24 cellular contexts compared by ENCODE assay signal in the genomic region with DNA sequence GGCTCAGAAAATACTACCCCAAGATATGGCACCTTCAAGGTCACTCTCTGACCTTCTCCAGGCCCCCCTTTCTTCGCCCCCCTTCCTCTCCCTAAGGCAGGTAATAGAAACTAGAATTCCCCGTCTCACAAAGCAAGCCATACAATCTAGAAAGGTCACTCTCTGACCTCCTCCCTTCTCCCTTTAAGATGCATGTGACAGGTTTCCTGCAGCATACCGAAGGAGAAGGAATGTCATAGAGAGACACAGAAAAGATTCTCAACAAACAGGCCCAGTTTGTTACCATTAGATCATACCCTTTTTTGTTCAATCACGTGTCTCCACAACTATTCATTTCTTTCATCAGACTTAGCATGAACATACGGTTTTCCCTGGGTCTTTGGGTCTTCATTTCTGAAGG. TPM values are rescaled to one million over a fixed set of nuclear protein-coding genes. Genes with fewer than 3 reads are reported as not detected.
"Had no signal": no experiment of that assay in that cellular context is flagged by ENCODE, and none has a peak within 500 bp of the region (broad histone marks: within the 10 kb centered on the region; RNA-seq: fewer than 3 reads in every experiment).

No MANE protein-coding gene starts in this region.

- H3K4me3 Mint-ChIP-seq: naive thymus-derived CD4-positive, alpha-beta T cell; nephron progenitor cell had no signal

- H3K36me3 ChIP-seq: esophagus squamous epithelium, right atrium auricular region had no signal

- DNase-seq: cerebellar nuclear complex; dermis blood vessel endothelial cell; esophagus squamous epithelium; foreskin fibroblast; heart left ventricle; hippocampal formation; left colon; naive thymus-derived CD4-positive, alpha-beta T cell; nephron progenitor cell; sigmoid colon; stimulated activated CD4-positive, alpha-beta T cell treated with anti-CD3 and anti-CD28 coated beads, Interleukin-2, amount 100 ng/mL, for 24 hours; stimulated activated naive CD4-positive, alpha-beta T cell had no signal

- H3K9me3 ChIP-seq: esophagus squamous epithelium, sigmoid colon had no signal

- ATAC-seq: heart left ventricle; left colon; naive thymus-derived CD4-positive, alpha-beta T cell had no signal

- H3K4me1 Mint-ChIP-seq: naive thymus-derived CD4-positive, alpha-beta T cell had no signal

- H3K36me3 Mint-ChIP-seq: naive thymus-derived CD4-positive, alpha-beta T cell had no signal

- H3K4me1 ChIP-seq: esophagus squamous epithelium, heart left ventricle, right atrium auricular region, sigmoid colon had no signal

- H3K27ac Mint-ChIP-seq: naive thymus-derived CD4-positive, alpha-beta T cell; nephron progenitor cell had no signal

- FAIRE-seq: urothelium cell line had no signal

- H3K27me3 ChIP-seq: esophagus squamous epithelium, right atrium auricular region, sigmoid colon had no signal

- H3K4me3 ChIP-seq: esophagus squamous epithelium, heart left ventricle, right atrium auricular region, sigmoid colon, skin epidermis had no signal

- H3K27ac ChIP-seq: esophagus squamous epithelium, heart left ventricle, right atrium auricular region, sigmoid colon, skin epidermis had no signal

- H3K27me3 Mint-ChIP-seq: naive thymus-derived CD4-positive, alpha-beta T cell had no signal

RNA-seq across cellular contexts. Expression of gene RBMXL3, which starts 51.2 kb away (rescaled TPM):
- total RNA-seq: dermis blood vessel endothelial cell; epithelial cell of proximal tubule; esophagus squamous epithelium; glomerular endothelial cell; heart left ventricle; kidney epithelial cell; left colon; liver; lung microvascular endothelial cell; mesenteric fat pad; mononuclear cell; naive thymus-derived CD4-positive, alpha-beta T cell; osteocyte; posterior vena cava; right atrium auricular region; sigmoid colon had no signal
